Comparison of ENCODE assay signal across 7 cellular contexts in the genomic region with DNA sequence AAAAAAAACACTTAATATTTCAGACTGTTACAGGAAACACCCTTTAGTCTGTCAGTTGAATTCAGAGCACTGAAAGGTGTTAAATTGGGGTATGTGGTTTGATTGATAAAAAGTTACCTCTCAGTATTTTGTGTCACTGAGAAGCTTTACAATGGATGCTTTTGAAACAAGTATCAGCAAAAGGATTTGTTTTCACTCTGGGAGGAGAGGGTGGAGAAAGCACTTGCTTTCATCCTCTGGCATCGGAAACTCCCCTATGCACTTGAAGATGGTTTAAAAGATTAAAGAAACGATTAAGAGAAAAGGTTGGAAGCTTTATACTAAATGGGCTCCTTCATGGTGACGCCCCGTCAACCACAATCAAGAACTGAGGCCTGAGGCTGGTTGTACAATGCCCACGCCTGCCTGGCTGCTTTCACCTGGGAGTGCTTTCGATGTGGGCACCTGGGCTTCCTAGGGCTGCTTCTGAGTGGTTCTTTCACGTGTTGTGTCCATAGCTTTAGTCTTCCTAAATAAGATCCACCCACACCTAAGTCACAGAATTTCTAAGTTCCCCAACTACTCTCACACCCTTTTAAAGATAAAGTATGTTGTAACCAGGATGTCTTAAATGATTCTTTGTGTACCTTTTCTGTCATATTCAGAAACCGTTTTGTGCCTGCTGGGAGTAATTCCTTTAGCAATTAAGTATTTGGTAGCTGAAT. TPM values are rescaled to one million over a fixed set of nuclear protein-coding genes. Genes with fewer than 3 reads are reported as not detected.
A peak's percentile ranks its signal among the peaks of the same experiment; 100 is the strongest.
DNase-seq lines count a peak whose midpoint lies in the region; ATAC-seq and TF ChIP-seq lines count a peak whose summit lies in the region.

No MANE protein-coding gene starts in this region.

- H3K27me3 ChIP-seq in liver (ENCODE audit: control insufficient read depth in 4 of 4, insufficient read depth in 4 of 4, low read length in 3 of 4), result no peaks in the 10 kb centered on the region

- 86% methylated on average over 8 of the region's 8 CpGs for WGBS in liver

- no peak overlapping the region for H3K9ac ChIP-seq in liver (ENCODE audit: low read depth in 1 of 2, low read length in 2 of 2)

- peak overlapping the region; percentile 94 for H3K27ac ChIP-seq in RWPE1
- H3K27ac ChIP-seq in liver (ENCODE audit: low read depth in 1 of 2, low read length in 2 of 2), result peak overlapping the region; percentile 1 to 5

- no peaks in the 10 kb centered on the region for H3K9me3 ChIP-seq in liver (ENCODE audit: control insufficient read depth in 4 of 4, low read length in 3 of 4)

- H3K4me3 ChIP-seq in liver (ENCODE audit: low read depth in 1 of 3, low read length in 3 of 3), result no peak overlapping the region

- no peak for ATAC-seq in GM18909 (IDR thresholded peaks at IDR 0.05; ENCODE audit: poor library complexity, unreplicated experiment)

- no peak for DNase-seq in RWPE1 (ENCODE audit: low spot score)
- peak; percentile 65 for DNase-seq in activated naive CD4-positive, alpha-beta T cell treated with Interleukin-2 at 50 U/mL for 16 hours
- DNase-seq in superior temporal gyrus (ENCODE audit: extremely low spot score), result peak; percentile 25
- DNase-seq in NCI-H146 (lab: John Stamatoyannopoulos, UW), result no peak
- no peak for DNase-seq in NCI-H1048 (lab: John Stamatoyannopoulos, UW)

- peaks cover 3 to 18% (median 16%) of the 10 kb centered on the region in 4 donors for H3K36me3 ChIP-seq in liver (ENCODE audit: control insufficient read depth in 4 of 4, insufficient read depth in 3 of 4, low read depth in 1 of 4, low read length in 3 of 4)

- peaks cover 19 to 79% (median 66%) of the 10 kb centered on the region in 4 donors for H3K4me1 ChIP-seq in liver (ENCODE audit: control insufficient read depth in 4 of 4, insufficient read depth in 4 of 4, low read length in 3 of 4)

- TF ChIP-seq RAD21 in liver (IDR thresholded peaks at IDR 0.05), result no peak

- no peak for TF ChIP-seq CTCF in RWPE1 (conservative IDR thresholded peaks at IDR 0.05; ENCODE audit: low read depth)
- TF ChIP-seq CTCF in liver (IDR thresholded peaks at IDR 0.05; ENCODE audit: low read depth, low read length, missing input control), result no peak

- CTCF ChIA-PET in RWPE1 (lab: Yijun Ruan, JAX), result no interaction called here

- POLR2A ChIA-PET in RWPE1 (lab: Yijun Ruan, JAX; ENCODE audit: low non-redundant PET), result no interaction called here

TF ChIP-seq in liver, 16 proteins besides CTCF, POLR2A, EP300 and RAD21:
- no peak for TF ChIP-seq RXRA (IDR thresholded peaks at IDR 0.05)

RNA-seq across cellular contexts. Expression of a gene that starts 17.9 kb away (rescaled TPM):
- total RNA-seq in liver, result 10 to 100 TPM; 13.3 to 15.1 TPM
- polyA plus RNA-seq in liver, result 10 to 100 TPM in 1 of 2 donors, 1 to 10 TPM in 1; 7.4 to 13.8 TPM

RNA-seq across cellular contexts. Expression of a gene that starts 18.0 kb away (rescaled TPM):
- 1 to 10 TPM; 7.0 to 7.7 TPM for total RNA-seq in liver
- 10 to 100 TPM; 11.2 to 11.3 TPM for polyA plus RNA-seq in liver

RNA-seq across cellular contexts. Expression of a gene that starts 35.7 kb away (rescaled TPM):
- total RNA-seq in liver, result 10 to 100 TPM; 12.7 to 26.7 TPM
- polyA plus RNA-seq in liver, result 10 to 100 TPM; 12.9 to 15.4 TPM

RNA-seq across cellular contexts. Expression of a gene that starts 35.9 kb away (rescaled TPM):
- total RNA-seq in liver, result 1 to 10 TPM; 3.7 to 4.3 TPM
- polyA plus RNA-seq in liver, result 10 to 100 TPM in 1 of 2 donors, 1 to 10 TPM in 1; 5.7 to 17.0 TPM

Comparison
In these comparisons a context has a peak if more than half of its experiments do, and no peak if none do; other contexts are left out.
1. DNase-seq: peak in activated naive CD4-positive, alpha-beta T cell treated with Interleukin-2 at 50 U/mL for 16 hours (single experiment) and superior temporal gyrus (single experiment); none in RWPE1 (single experiment), NCI-H146 (single experiment) and NCI-H1048 (single experiment).